Comparison of ENCODE assay signal across 8 cellular contexts in the genomic region with DNA sequence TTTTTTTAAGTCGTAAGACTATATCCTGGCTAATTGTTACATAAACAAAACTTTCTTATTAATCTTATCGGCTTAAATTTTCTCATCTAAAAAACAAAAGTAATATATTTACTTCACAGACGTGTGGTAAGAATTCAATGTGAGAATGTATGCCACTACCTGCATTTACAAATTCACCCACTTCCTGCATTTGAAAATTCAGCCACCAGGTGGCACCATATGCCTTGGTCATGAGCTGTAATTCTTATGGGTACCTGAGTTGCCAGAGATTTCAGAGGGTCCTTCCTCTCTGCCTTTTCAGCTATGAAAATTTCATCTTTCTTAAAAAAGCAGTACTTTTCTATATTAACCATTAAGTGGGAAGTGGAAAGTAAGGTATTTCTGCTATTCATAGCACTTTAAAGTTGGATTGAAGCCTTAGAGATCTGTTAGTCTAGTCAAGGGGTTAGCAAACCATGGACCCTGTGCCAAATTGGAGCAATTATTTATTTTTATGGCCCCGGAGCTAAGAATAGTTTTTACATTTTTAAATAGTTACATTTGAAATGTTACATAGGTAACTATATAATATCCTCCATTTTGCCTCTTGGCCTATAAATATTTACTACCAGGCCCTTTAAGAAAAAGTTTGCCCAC.
DNase-seq lines count a peak whose midpoint lies in the region; ATAC-seq and TF ChIP-seq lines count a peak whose summit lies in the region.

No MANE protein-coding gene starts in this region.

- H3K36me3 ChIP-seq in HEK293 (ENCODE audit: control insufficient read depth in 2 of 2, insufficient read depth in 1 of 2, low read length in 2 of 2) (peaks cover 6 to 19% of the 10 kb centered on the region in 2 experiments), OCI-LY7 (ENCODE audit: insufficient read depth, low read length) (no peaks in the 10 kb centered on the region)

- H4K20me1 ChIP-seq in OCI-LY7 (ENCODE audit: insufficient read depth, low read length) = no peaks in the 10 kb centered on the region

- BruUV-seq in OCI-LY7 (replicated peaks; lab: Mats Ljungman, UMichigan) = no TSS peak

- no peak overlapping the region for H3K4me3 Mint-ChIP-seq in naive thymus-derived CD8-positive, alpha-beta T cell

- DNase-seq in CD1c-positive myeloid dendritic cell (ENCODE audit: extremely low spot score) = peak; percentile 75
- peak; percentile 67 for DNase-seq in OCI-LY7 (ENCODE audit: low spot score)
- peak; percentile 70 for DNase-seq in activated T-cell treated with anti-CD3 and anti-CD28 coated beads for 24 hours (ENCODE audit: low read depth)
- DNase-seq in erythroblast (lab: John Stamatoyannopoulos, UW) = peak; percentile 72 to 84
- DNase-seq in naive thymus-derived CD8-positive, alpha-beta T cell = peak; percentile 38 to 83 (median 61)
- DNase-seq in stimulated activated naive CD4-positive, alpha-beta T cell (lab: John Stamatoyannopoulos, UW) = peak; percentile 6 to 63 (median 42)

- no peak overlapping the region for H3K4me2 ChIP-seq in OCI-LY7 (ENCODE audit: low read length)

- no peaks in the 10 kb centered on the region for H3K4me1 Mint-ChIP-seq in naive thymus-derived CD8-positive, alpha-beta T cell

- H3K27me3 Mint-ChIP-seq in naive thymus-derived CD8-positive, alpha-beta T cell = peaks cover 0 to 4% (median 0%) of the 10 kb centered on the region in 5 donors

- H3K9me3 ChIP-seq in HEK293 (ENCODE audit: control insufficient read depth, insufficient read depth, low read depth, low read length) = no peaks in the 10 kb centered on the region
- H3K9me3 ChIP-seq in OCI-LY7 (ENCODE audit: low read length) = no peaks in the 10 kb centered on the region

- H3K4me1 ChIP-seq in HEK293 (ENCODE audit: control insufficient read depth, insufficient read depth, low read length) (no peaks in the 10 kb centered on the region), OCI-LY7 (ENCODE audit: insufficient read depth, low read length, poor library complexity, severe bottlenecking) (no peaks in the 10 kb centered on the region)

- H3K36me3 Mint-ChIP-seq in naive thymus-derived CD8-positive, alpha-beta T cell = peaks cover 0 to 11% (median 0%) of the 10 kb centered on the region in 3 donors

- no peaks in the 10 kb centered on the region for H3K79me2 ChIP-seq in OCI-LY7 (ENCODE audit: insufficient read depth, low read depth, low read length)

- no peak for ATAC-seq in naive thymus-derived CD8-positive, alpha-beta T cell
- ATAC-seq in HG03280 (IDR thresholded peaks at IDR 0.05; ENCODE audit: unreplicated experiment) = no peak

- no peaks in the 10 kb centered on the region for H3K9me2 ChIP-seq in OCI-LY7 (ENCODE audit: insufficient read depth, low read length)

- H3K27ac ChIP-seq in HEK293 (ENCODE audit: extremely low read depth, low read depth, low read length) (no peak overlapping the region), OCI-LY7 (ENCODE audit: low read depth, low read length, poor library complexity, severe bottlenecking) (no peak overlapping the region)

- H3K4me3 ChIP-seq in HEK293 (ENCODE audit: low read depth, low read length) (no peak overlapping the region), OCI-LY7 (ENCODE audit: low read depth, low read length, poor library complexity, severe bottlenecking) (no peak overlapping the region)

- intact Hi-C loops in OCI-LY7 (cut with micrococcal nuclease; ENCODE audit: unreplicated experiment) = loop anchor here (2.0 to 5.0 kb wide), 2 partner anchors 32 to 461 kb away; no protein-coding TSS in a partner anchor

- CTCF ChIA-PET in HEK293 (lab: Yijun Ruan, JAX) (interaction anchor here (0.5 to 8.8 kb wide), 50 partner anchors 9 to 1857 kb away, joined by 3 to 121 read pairs (median 3); no protein-coding TSS in a partner anchor), OCI-LY7 (lab: Charles Lee; ENCODE audit: unreplicated experiment) (interaction anchor here (0.6 kb wide), 1 partner anchor 459 kb away, joined by 4 read pairs; no protein-coding TSS in a partner anchor)

- no peak overlapping the region for H3K27ac Mint-ChIP-seq in naive thymus-derived CD8-positive, alpha-beta T cell

- TF ChIP-seq POLR2A in erythroblast (IDR thresholded peaks at IDR 0.05; ENCODE audit: low read length) = no peak

- H3K9me3 Mint-ChIP-seq in naive thymus-derived CD8-positive, alpha-beta T cell = no peaks in the 10 kb centered on the region

- POLR2A ChIA-PET in HEK293 (lab: Yijun Ruan, JAX) = no interaction called here
- POLR2A ChIA-PET in OCI-LY7 (lab: Charles Lee) = no interaction called here
- POLR2A ChIA-PET in naive thymus-derived CD8-positive, alpha-beta T cell (lab: Charles Lee) = no interaction called here

- no peak overlapping the region for H2AFZ ChIP-seq in OCI-LY7 (ENCODE audit: low read length)

- TF ChIP-seq CTCF in HEK293 (tag by site-specific recombination; IDR thresholded peaks at IDR 0.05) (peak; percentile 69), OCI-LY7 (conservative IDR thresholded peaks at IDR 0.05; ENCODE audit: low read length) (peak; percentile 97)

TF ChIP-seq in HEK293, 187 proteins besides CTCF, POLR2A, EP300 and RAD21:
- TF ChIP-seq ZNF664 (tag by site-specific recombination; IDR thresholded peaks at IDR 0.05) (no peak), ZNF701 (tag by site-specific recombination; IDR thresholded peaks at IDR 0.05) (no peak), ZNF654 (tag by site-specific recombination; IDR thresholded peaks at IDR 0.05; ENCODE audit: low read depth) (peak; percentile 72), MYNN (tag by site-specific recombination; IDR thresholded peaks at IDR 0.05; ENCODE audit: borderline replicate concordance) (no peak), BCL11B (tag by site-specific recombination; IDR thresholded peaks at IDR 0.05; ENCODE audit: low read depth) (no peak), ZNF2 (tag by site-specific recombination; IDR thresholded peaks at IDR 0.05) (0 out of 2 replicates have a peak, but pooled peaks have one; percentile 26), ZNF335 (tag by site-specific recombination; conservative IDR thresholded peaks at IDR 0.05) (0 out of 2 replicates have a peak, but pooled peaks have one; percentile 33), ZNF184 (tag by site-specific recombination; IDR thresholded peaks at IDR 0.05) (no peak), ZNF660 (tag by site-specific recombination; IDR thresholded peaks at IDR 0.05) (0 out of 2 replicates have a peak, but pooled peaks have one; percentile 17)
